23 cellular contexts compared by ENCODE assay signal in the genomic region with DNA sequence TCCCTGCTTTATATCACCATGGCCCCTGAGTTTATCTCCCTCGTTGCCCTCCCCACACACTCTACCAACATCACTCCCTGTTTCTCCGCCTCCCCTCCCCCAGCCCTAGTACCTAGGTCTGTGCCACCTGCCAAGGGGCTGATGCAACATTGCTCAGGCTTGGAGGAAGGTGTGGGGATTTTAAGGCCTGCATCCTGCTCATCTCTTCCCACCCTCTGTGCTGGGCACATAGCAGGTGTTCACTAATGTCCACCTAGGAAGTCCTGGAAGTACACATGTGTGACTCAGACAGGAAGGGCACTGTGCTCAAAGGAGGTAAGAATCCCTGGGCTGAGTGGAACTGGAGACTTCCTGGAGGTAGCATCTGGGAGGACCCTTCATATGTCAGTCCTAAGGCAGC. TPM values are rescaled to one million over a fixed set of nuclear protein-coding genes. Genes with fewer than 3 reads are reported as not detected.
DNase-seq lines count a peak whose midpoint lies in the region; ATAC-seq, FAIRE-seq and TF ChIP-seq lines count a peak whose summit lies in the region.
"Had no signal": no experiment of that assay in that cellular context is flagged by ENCODE, and none has a peak within 500 bp of the region (broad histone marks: within the 10 kb centered on the region; RNA-seq: fewer than 3 reads in every experiment).

No MANE protein-coding gene starts in this region.

- in situ Hi-C loops in gastrocnemius medialis (cut with MboI; ENCODE audit: low sequenced_read_pairs in 4 of 4): no loop called here

- no peaks in the 10 kb centered on the region for H3K9me3 ChIP-seq in HEK293 (ENCODE audit: control insufficient read depth, insufficient read depth, low read depth, low read length)
- no peaks in the 10 kb centered on the region for H3K9me3 ChIP-seq in SK-N-MC (ENCODE audit: low read depth, low read length)
- no peaks in the 10 kb centered on the region for H3K9me3 ChIP-seq in gastrocnemius medialis
- H3K9me3 ChIP-seq: transverse colon had no signal

- POLR2A ChIA-PET in HEK293 (lab: Yijun Ruan, JAX): no interaction called here

- no peak overlapping the region for H3K9ac ChIP-seq in SK-N-MC (ENCODE audit: insufficient read length)

- no peak for TF ChIP-seq POLR2A in gastrocnemius medialis (IDR thresholded peaks at IDR 0.05)

- DNase-seq in Right ventricle myocardium inferior (ENCODE audit: missing footprints) (peak; percentile 20), left ventricle myocardium superior (no peak), SK-N-MC (ENCODE audit: low read depth, low spot score) (no peak), gastrocnemius medialis (no peak), RCC 7860 (ENCODE audit: low spot score) (no peak), cortex of kidney (lab: John Stamatoyannopoulos, UW) (no peak)
- DNase-seq: activated CD8-positive, alpha-beta memory T cell treated with anti-CD3 and anti-CD28 coated beads, Interleukin-2, amount 50 U/mL, for 4 hours; activated naive CD8-positive, alpha-beta T cell treated with anti-CD3 and anti-CD28 coated beads, Interleukin-2, amount 50 U/mL, for 24 hours; CD4-positive, alpha-beta T cell; DMS153; GF-D8; HCEC 1CT; KG1; MV-4-11; NCI-H2081 treated with DMSO at 0.1 percent for 48 hours; NCI-H774; occipital lobe; stimulated activated CD4-positive, alpha-beta T cell treated with anti-CD3 and anti-CD28 coated beads, Interleukin-4, amount 100 ng/mL, for 24 hours; T-helper 2 cell; transverse colon had no signal

- intact Hi-C loops in Right ventricle myocardium inferior (cut with DNase I): no loop called here
- intact Hi-C loops in left ventricle myocardium superior (cut with micrococcal nuclease): no loop called here
- intact Hi-C loops in gastrocnemius medialis (cut with DNase I; ENCODE audit: low total_unique reads): no loop called here

- H3K4me3 ChIP-seq in HEK293 (ENCODE audit: low read depth, low read length) (no peak overlapping the region), SK-N-MC (no peak overlapping the region), gastrocnemius medialis (peak overlapping the region in 1 of 4 donors; percentile 30)
- H3K4me3 ChIP-seq: transverse colon had no signal

- CTCF ChIA-PET in HEK293 (lab: Yijun Ruan, JAX): interaction anchor here (0.6 to 2.2 kb wide), 4 partner anchors 28 to 169 kb away, joined by 3 to 6 read pairs (median 4); no protein-coding TSS in a partner anchor

- TF ChIP-seq CTCF in HEK293 (tag by site-specific recombination; IDR thresholded peaks at IDR 0.05): no peak
- TF ChIP-seq CTCF in gastrocnemius medialis (IDR thresholded peaks at IDR 0.05 in 4 of 5, conservative IDR thresholded peaks at IDR 0.05 in 1 of 5): no peak

- H3K27ac ChIP-seq in HEK293 (ENCODE audit: extremely low read depth, low read depth, low read length) (no peak overlapping the region), SK-N-MC (peak overlapping the region; percentile 67; the same call in 1 of the 2 replicates), gastrocnemius medialis (peak overlapping the region; percentile 37 to 75 (median 74))

- H3K36me3 ChIP-seq in HEK293 (ENCODE audit: control insufficient read depth in 2 of 2, insufficient read depth in 1 of 2, low read length in 2 of 2) (no peaks in the 10 kb centered on the region), SK-N-MC (ENCODE audit: insufficient read depth, low read length) (no peaks in the 10 kb centered on the region), gastrocnemius medialis (no peaks in the 10 kb centered on the region)
- H3K36me3 ChIP-seq: transverse colon had no signal

- H3K4me1 ChIP-seq in HEK293 (ENCODE audit: control insufficient read depth, insufficient read depth, low read length) (no peaks in the 10 kb centered on the region), gastrocnemius medialis (peaks cover 40 to 42% of the 10 kb centered on the region in 2 donors)

- peaks cover 0 to 11% (median 0%) of the 10 kb centered on the region in 3 donors for H3K27me3 ChIP-seq in gastrocnemius medialis

- no peak for FAIRE-seq in RCC 7860 (lab: Jason Lieb, UNC)

- no peak for ATAC-seq in Right ventricle myocardium inferior
- no peak for ATAC-seq in left ventricle myocardium superior
- no peak for ATAC-seq in gastrocnemius medialis
- no peak for ATAC-seq in HG03442 (IDR thresholded peaks at IDR 0.05; ENCODE audit: unreplicated experiment)
- ATAC-seq: activated naive CD8-positive, alpha-beta T cell treated with anti-CD3 and anti-CD28 coated beads, Interleukin-2, amount 50 U/mL, for 24 hours; Panc1 had no signal

TF ChIP-seq in HEK293, 187 proteins besides CTCF, POLR2A, EP300 and RAD21:
- TF ChIP-seq ZNF768 (tag by site-specific recombination; IDR thresholded peaks at IDR 0.05) (no peak), GLIS1 (tag by site-specific recombination; IDR thresholded peaks at IDR 0.05) (peak; percentile 12; the same call in 1 of the 2 replicates), HOXD13 (CRISPR knock-in tag; IDR thresholded peaks at IDR 0.05; ENCODE audit: borderline replicate concordance) (no peak), ZIC2 (tag by site-specific recombination; IDR thresholded peaks at IDR 0.05) (peak; percentile 55)

RNA-seq across cellular contexts. Expression of gene PDE2A, which starts 37.0 kb away (rescaled TPM):
- total RNA-seq in Right ventricle myocardium inferior (41.2 TPM), left ventricle myocardium superior (30.0 TPM), gastrocnemius medialis (10 to 100 TPM; 13.4 to 26.6 (median 21.9) TPM)
